24 cellular contexts compared by ENCODE assay signal in genomic region chr15:69963375-69963774, GRCh38.
"Had no signal": no experiment of that assay in that cellular context is flagged by ENCODE, and none has a peak within 500 bp of the region (broad histone marks: within the 10 kb centered on the region; RNA-seq: fewer than 3 reads in every experiment).

No MANE protein-coding gene starts in this region.

- H3K36me3 ChIP-seq: colonic mucosa, esophagus muscularis mucosa, esophagus squamous epithelium, gastrocnemius medialis, gastroesophageal sphincter, heart left ventricle, heart right ventricle had no signal

- H3K4me1 ChIP-seq: colonic mucosa, esophagus muscularis mucosa, esophagus squamous epithelium, foreskin keratinocyte, gastrocnemius medialis, gastroesophageal sphincter, heart left ventricle, heart right ventricle had no signal

- H3K27ac ChIP-seq: colonic mucosa, coronary artery, dorsolateral prefrontal cortex, epithelial cell of prostate, esophagus muscularis mucosa, esophagus squamous epithelium, foreskin keratinocyte, gastrocnemius medialis, gastroesophageal sphincter, heart left ventricle, heart right ventricle had no signal

- H3K9me3 ChIP-seq: colonic mucosa, esophagus muscularis mucosa, esophagus squamous epithelium, gastrocnemius medialis, gastroesophageal sphincter, heart left ventricle, heart right ventricle had no signal

- ATAC-seq: effector memory CD8-positive, alpha-beta T cell; esophagus mucosa; foreskin keratinocyte; gastrocnemius medialis; gastroesophageal sphincter; heart left ventricle; heart right ventricle had no signal

- H3K4me3 ChIP-seq: colonic mucosa, coronary artery, dorsolateral prefrontal cortex, esophagus muscularis mucosa, esophagus squamous epithelium, gastrocnemius medialis, gastroesophageal sphincter, heart left ventricle, heart right ventricle had no signal

- H3K27me3 ChIP-seq: colonic mucosa, esophagus muscularis mucosa, gastrocnemius medialis had no signal

- DNase-seq: colonic mucosa; cortex of kidney; dermis blood vessel endothelial cell; dorsolateral prefrontal cortex; effector CD4-positive, alpha-beta T cell; effector CD8-positive, alpha-beta T cell; effector memory CD4-positive, alpha-beta T cell; effector memory CD8-positive, alpha-beta T cell; endodermal cell; erythroblast; esophagus squamous epithelium; foreskin fibroblast; foreskin keratinocyte; foreskin melanocyte; gastrocnemius medialis; glutamatergic neuron; head of caudate nucleus; heart left ventricle; heart right ventricle had no signal
